ENCODE assay signal across 22 cellular contexts in genomic region chr13:83503424-83503823, GRCh38.
DNase-seq lines count a peak whose midpoint lies in the region; ATAC-seq, FAIRE-seq and TF ChIP-seq lines count a peak whose summit lies in the region.
"Had no signal": no experiment of that assay in that cellular context is flagged by ENCODE, and none has a peak within 500 bp of the region (broad histone marks: within the 10 kb centered on the region; RNA-seq: fewer than 3 reads in every experiment).

No MANE protein-coding gene starts in this region.

- FAIRE-seq in urothelium cell line (lab: Jason Lieb, UNC) = no peak
- FAIRE-seq: G401.6, GM12878, keratinocyte had no signal

- no peaks in the 10 kb centered on the region for H3K27me3 Mint-ChIP-seq in natural killer cell (ENCODE audit: low read depth in 2 of 2)

- H3K4me2 ChIP-seq in GM23248 (ENCODE audit: unreplicated experiment) = no peak overlapping the region
- no peak overlapping the region for H3K4me2 ChIP-seq in fibroblast of lung (ENCODE audit: extremely low read depth, insufficient read depth, low read length)

- peaks cover 15 to 20% of the 10 kb centered on the region in 2 donors for H3K9me3 Mint-ChIP-seq in natural killer cell

- peak; percentile 73 for DNase-seq in GM23248
- peak; percentile 2 for DNase-seq in amniotic stem cell (lab: John Stamatoyannopoulos, UW)
- DNase-seq in fibroblast of lung (ENCODE audit: low read depth in 2 of 2) = peak; percentile 34 to 54
- peak; percentile 2 for DNase-seq in urothelium cell line (ENCODE audit: low spot score)
- no peak for DNase-seq in natural killer cell
- no peak for DNase-seq in stimulated activated CD8-positive, alpha-beta memory T cell treated with anti-CD3 and anti-CD28 coated beads, Interleukin-4, amount 100 ng/mL, for 48 hours
- DNase-seq: activated CD4-positive, alpha-beta T cell treated with anti-CD3 and anti-CD28 coated beads, Interleukin-2, amount 50 U/mL, for 48 hours; activated naive CD4-positive, alpha-beta T cell treated with Interleukin-2 at 50 U/mL for 16 hours; colonic mucosa; lower lobe of right lung; MV-4-11; NCI-H1930; NCI-H2227 treated with DMSO at 0.1 percent for 48 hours; stimulated activated CD4-positive, alpha-beta T cell treated with anti-CD3 and anti-CD28 coated beads, Interleukin-4, amount 100 ng/mL, for 1 hour; upper lobe of right lung had no signal

- no peaks in the 10 kb centered on the region for H3K27me3 ChIP-seq in GM23248 (replicated peaks; ENCODE audit: insufficient read depth)
- H3K27me3 ChIP-seq in fibroblast of lung (ENCODE audit: control insufficient read depth, insufficient read depth, low read length) = no peaks in the 10 kb centered on the region
- H3K27me3 ChIP-seq: colonic mucosa, SJSA1, upper lobe of right lung had no signal

- H3K27ac ChIP-seq in GM23248 = no peak overlapping the region
- no peak overlapping the region for H3K27ac ChIP-seq in fibroblast of lung (ENCODE audit: insufficient read depth, low read length)
- H3K27ac ChIP-seq: C4-2B, colonic mucosa, lower lobe of right lung, SJSA1, upper lobe of right lung had no signal

- H3K9me3 ChIP-seq in GM23248 (ENCODE audit: low read depth) (no peaks in the 10 kb centered on the region), fibroblast of lung (ENCODE audit: control insufficient read depth, insufficient read depth, low read depth, low read length) (no peaks in the 10 kb centered on the region)
- H3K9me3 ChIP-seq: colonic mucosa, lower lobe of right lung, upper lobe of right lung had no signal

- no peak overlapping the region for H3K4me3 ChIP-seq in GM23248
- H3K4me3 ChIP-seq in fibroblast of lung (replicated peaks in 1 of 4; ENCODE audit: control extremely low read depth in 1 of 4, insufficient read depth in 1 of 4, low read depth in 3 of 4, low read length in 4 of 4) = no peak overlapping the region
- H3K4me3 ChIP-seq: colonic mucosa, GM12878, lower lobe of right lung, SJSA1, upper lobe of right lung had no signal

- ATAC-seq in HG02759 (IDR thresholded peaks at IDR 0.05; ENCODE audit: unreplicated experiment) (no peak), natural killer cell (no peak)
- ATAC-seq: GM12878, lower lobe of right lung, Panc1, upper lobe of right lung had no signal

- H3K4me1 ChIP-seq in GM23248 (ENCODE audit: insufficient read depth) (peaks cover 21% of the 10 kb centered on the region), fibroblast of lung (ENCODE audit: control insufficient read depth, extremely low read depth, insufficient read depth, low read length) (no peaks in the 10 kb centered on the region)
- H3K4me1 ChIP-seq: colonic mucosa, lower lobe of right lung, SJSA1, upper lobe of right lung had no signal

- H2AFZ ChIP-seq in GM23248 (no peak overlapping the region), fibroblast of lung (ENCODE audit: low read length) (no peak overlapping the region)

- WGBS in GM23248 (ENCODE audit: low coverage in 1 of 2, low lambda C conversion rate in 2 of 2, missing lambda C conversion rate in 2 of 2), 2 experiments = 6 to 7% methylated on average over 1 of the region's 1 CpG

- peaks cover 7% of the 10 kb centered on the region for H3K36me3 Mint-ChIP-seq in natural killer cell

- H3K9ac ChIP-seq in GM23248 (no peak overlapping the region), fibroblast of lung (ENCODE audit: insufficient read depth, low read length) (no peak overlapping the region)

- H3F3A ChIP-seq in GM23248 (ENCODE audit: insufficient read depth) = no peaks in the 10 kb centered on the region; the same call in 1 of the 2 replicates

- no peak overlapping the region for H3K27ac Mint-ChIP-seq in natural killer cell

- TF ChIP-seq CTCF in fibroblast of lung (conservative IDR thresholded peaks at IDR 0.05 in 1 of 2, IDR thresholded peaks at IDR 0.05 in 1 of 2; ENCODE audit: low read depth in 1 of 2, low read length in 2 of 2) = no peak
- no peak for TF ChIP-seq CTCF in natural killer cell (IDR thresholded peaks at IDR 0.05)

- H3K9me2 ChIP-seq in GM23248 (ENCODE audit: insufficient read depth) = no peaks in the 10 kb centered on the region

- no peak overlapping the region for H3K4me3 Mint-ChIP-seq in natural killer cell

- no peaks in the 10 kb centered on the region for H3K79me2 ChIP-seq in GM23248 (ENCODE audit: insufficient read depth)
- H3K79me2 ChIP-seq in fibroblast of lung (ENCODE audit: control insufficient read depth, insufficient read depth, low read length) = no peaks in the 10 kb centered on the region

- intact Hi-C loops in natural killer cell (cut with micrococcal nuclease) = no loop called here

- H4K20me1 ChIP-seq in GM23248 (ENCODE audit: insufficient read depth) (no peaks in the 10 kb centered on the region), fibroblast of lung (ENCODE audit: control insufficient read depth, extremely low read depth, insufficient read depth, low read length) (no peaks in the 10 kb centered on the region)

- H3K36me3 ChIP-seq in GM23248 (ENCODE audit: low read depth) (no peaks in the 10 kb centered on the region), fibroblast of lung (ENCODE audit: control insufficient read depth, insufficient read depth, low read length) (no peaks in the 10 kb centered on the region)
- H3K36me3 ChIP-seq: colonic mucosa, lower lobe of right lung, SJSA1, upper lobe of right lung had no signal

- in situ Hi-C loops in GM23248 (cut with MboI) = no loop called here

- H3K4me1 Mint-ChIP-seq in natural killer cell = no peaks in the 10 kb centered on the region

Comparison
In these comparisons a context has a peak if more than half of its experiments do, and no peak if none do; other contexts are left out.
1. DNase-seq: peak in GM23248 (single experiment), amniotic stem cell (single experiment), fibroblast of lung (2 of 2) and urothelium cell line (single experiment); none in natural killer cell (single experiment) and stimulated activated CD8-positive, alpha-beta memory T cell treated with anti-CD3 and anti-CD28 coated beads, Interleukin-4, amount 100 ng/mL, for 48 hours (single experiment).